1 cellular context compared by ENCODE assay signal in the genomic region with DNA sequence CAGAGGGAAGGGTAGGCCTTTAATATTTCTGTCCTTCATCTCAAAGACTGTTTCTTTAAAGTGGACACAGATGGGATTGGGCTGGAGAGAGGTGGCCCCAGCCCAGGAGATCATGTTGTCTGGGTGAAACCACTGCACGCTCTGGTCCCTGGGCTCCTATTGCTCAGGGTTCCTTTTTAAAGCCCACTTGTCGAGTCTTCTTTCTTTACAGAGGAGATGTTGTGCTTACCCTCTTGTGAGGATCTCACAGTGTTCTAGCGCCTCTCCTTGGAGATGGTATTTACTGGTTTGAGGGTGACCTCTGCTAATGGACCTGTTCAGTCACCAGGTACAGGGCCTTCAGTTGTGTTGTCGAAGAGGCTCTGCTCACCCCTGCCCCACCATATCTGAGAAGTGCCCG.
TF ChIP-seq lines count a peak whose summit lies in the region.

No MANE protein-coding gene starts in this region.

TF ChIP-seq in H1, 55 proteins besides CTCF, POLR2A, EP300 and RAD21:
- no peak for TF ChIP-seq RBBP5 (IDR thresholded peaks at IDR 0.05; ENCODE audit: borderline replicate concordance, low read depth, low read length)
- TF ChIP-seq ASH2L (IDR thresholded peaks at IDR 0.05; ENCODE audit: low read length) = no peak
- no peak for TF ChIP-seq JUN (IDR thresholded peaks at IDR 0.05; ENCODE audit: low read depth, low read length)
- no peak for TF ChIP-seq SIN3A (conservative IDR thresholded peaks at IDR 0.05 in 1 of 2, IDR thresholded peaks at IDR 0.05 in 1 of 2; ENCODE audit: low read depth in 1 of 2, low read length in 2 of 2)
- TF ChIP-seq NRF1 (IDR thresholded peaks at IDR 0.05; ENCODE audit: low read depth, low read length) = no peak
- TF ChIP-seq SUZ12 (IDR thresholded peaks at IDR 0.05; ENCODE audit: low read length) = no peak
- no peak for TF ChIP-seq GTF2F1 (IDR thresholded peaks at IDR 0.05; ENCODE audit: borderline replicate concordance, low read depth, low read length)
- TF ChIP-seq, protein P1, sequence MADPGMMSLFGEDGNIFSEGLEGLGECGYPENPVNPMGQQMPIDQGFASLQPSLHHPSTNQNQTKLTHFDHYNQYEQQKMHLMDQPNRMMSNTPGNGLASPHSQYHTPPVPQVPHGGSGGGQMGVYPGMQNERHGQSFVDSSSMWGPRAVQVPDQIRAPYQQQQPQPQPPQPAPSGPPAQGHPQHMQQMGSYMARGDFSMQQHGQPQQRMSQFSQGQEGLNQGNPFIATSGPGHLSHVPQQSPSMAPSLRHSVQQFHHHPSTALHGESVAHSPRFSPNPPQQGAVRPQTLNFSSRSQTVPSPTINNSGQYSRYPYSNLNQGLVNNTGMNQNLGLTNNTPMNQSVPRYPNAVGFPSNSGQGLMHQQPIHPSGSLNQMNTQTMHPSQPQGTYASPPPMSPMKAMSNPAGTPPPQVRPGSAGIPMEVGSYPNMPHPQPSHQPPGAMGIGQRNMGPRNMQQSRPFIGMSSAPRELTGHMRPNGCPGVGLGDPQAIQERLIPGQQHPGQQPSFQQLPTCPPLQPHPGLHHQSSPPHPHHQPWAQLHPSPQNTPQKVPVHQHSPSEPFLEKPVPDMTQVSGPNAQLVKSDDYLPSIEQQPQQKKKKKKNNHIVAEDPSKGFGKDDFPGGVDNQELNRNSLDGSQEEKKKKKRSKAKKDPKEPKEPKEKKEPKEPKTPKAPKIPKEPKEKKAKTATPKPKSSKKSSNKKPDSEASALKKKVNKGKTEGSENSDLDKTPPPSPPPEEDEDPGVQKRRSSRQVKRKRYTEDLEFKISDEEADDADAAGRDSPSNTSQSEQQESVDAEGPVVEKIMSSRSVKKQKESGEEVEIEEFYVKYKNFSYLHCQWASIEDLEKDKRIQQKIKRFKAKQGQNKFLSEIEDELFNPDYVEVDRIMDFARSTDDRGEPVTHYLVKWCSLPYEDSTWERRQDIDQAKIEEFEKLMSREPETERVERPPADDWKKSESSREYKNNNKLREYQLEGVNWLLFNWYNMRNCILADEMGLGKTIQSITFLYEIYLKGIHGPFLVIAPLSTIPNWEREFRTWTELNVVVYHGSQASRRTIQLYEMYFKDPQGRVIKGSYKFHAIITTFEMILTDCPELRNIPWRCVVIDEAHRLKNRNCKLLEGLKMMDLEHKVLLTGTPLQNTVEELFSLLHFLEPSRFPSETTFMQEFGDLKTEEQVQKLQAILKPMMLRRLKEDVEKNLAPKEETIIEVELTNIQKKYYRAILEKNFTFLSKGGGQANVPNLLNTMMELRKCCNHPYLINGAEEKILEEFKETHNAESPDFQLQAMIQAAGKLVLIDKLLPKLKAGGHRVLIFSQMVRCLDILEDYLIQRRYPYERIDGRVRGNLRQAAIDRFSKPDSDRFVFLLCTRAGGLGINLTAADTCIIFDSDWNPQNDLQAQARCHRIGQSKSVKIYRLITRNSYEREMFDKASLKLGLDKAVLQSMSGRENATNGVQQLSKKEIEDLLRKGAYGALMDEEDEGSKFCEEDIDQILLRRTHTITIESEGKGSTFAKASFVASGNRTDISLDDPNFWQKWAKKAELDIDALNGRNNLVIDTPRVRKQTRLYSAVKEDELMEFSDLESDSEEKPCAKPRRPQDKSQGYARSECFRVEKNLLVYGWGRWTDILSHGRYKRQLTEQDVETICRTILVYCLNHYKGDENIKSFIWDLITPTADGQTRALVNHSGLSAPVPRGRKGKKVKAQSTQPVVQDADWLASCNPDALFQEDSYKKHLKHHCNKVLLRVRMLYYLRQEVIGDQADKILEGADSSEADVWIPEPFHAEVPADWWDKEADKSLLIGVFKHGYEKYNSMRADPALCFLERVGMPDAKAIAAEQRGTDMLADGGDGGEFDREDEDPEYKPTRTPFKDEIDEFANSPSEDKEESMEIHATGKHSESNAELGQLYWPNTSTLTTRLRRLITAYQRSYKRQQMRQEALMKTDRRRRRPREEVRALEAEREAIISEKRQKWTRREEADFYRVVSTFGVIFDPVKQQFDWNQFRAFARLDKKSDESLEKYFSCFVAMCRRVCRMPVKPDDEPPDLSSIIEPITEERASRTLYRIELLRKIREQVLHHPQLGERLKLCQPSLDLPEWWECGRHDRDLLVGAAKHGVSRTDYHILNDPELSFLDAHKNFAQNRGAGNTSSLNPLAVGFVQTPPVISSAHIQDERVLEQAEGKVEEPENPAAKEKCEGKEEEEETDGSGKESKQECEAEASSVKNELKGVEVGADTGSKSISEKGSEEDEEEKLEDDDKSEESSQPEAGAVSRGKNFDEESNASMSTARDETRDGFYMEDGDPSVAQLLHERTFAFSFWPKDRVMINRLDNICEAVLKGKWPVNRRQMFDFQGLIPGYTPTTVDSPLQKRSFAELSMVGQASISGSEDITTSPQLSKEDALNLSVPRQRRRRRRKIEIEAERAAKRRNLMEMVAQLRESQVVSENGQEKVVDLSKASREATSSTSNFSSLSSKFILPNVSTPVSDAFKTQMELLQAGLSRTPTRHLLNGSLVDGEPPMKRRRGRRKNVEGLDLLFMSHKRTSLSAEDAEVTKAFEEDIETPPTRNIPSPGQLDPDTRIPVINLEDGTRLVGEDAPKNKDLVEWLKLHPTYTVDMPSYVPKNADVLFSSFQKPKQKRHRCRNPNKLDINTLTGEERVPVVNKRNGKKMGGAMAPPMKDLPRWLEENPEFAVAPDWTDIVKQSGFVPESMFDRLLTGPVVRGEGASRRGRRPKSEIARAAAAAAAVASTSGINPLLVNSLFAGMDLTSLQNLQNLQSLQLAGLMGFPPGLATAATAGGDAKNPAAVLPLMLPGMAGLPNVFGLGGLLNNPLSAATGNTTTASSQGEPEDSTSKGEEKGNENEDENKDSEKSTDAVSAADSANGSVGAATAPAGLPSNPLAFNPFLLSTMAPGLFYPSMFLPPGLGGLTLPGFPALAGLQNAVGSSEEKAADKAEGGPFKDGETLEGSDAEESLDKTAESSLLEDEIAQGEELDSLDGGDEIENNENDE (IDR thresholded peaks at IDR 0.05; ENCODE audit: insufficient replicate concordance, low read length) = no peak
- TF ChIP-seq TBP (IDR thresholded peaks at IDR 0.05; ENCODE audit: low read depth, low read length) = no peak
- TF ChIP-seq NANOG (IDR thresholded peaks at IDR 0.05; ENCODE audit: insufficient read depth, low read depth, low read length, poor library complexity, severe bottlenecking) = no peak
- TF ChIP-seq RXRA (IDR thresholded peaks at IDR 0.05; ENCODE audit: insufficient read depth, low read depth, low read length) = no peak
- TF ChIP-seq KDM5A (IDR thresholded peaks at IDR 0.05; ENCODE audit: low read length) = no peak
- no peak for TF ChIP-seq GABPA (IDR thresholded peaks at IDR 0.05; ENCODE audit: borderline replicate concordance, insufficient read depth, low read length)
